In the genomic region with DNA sequence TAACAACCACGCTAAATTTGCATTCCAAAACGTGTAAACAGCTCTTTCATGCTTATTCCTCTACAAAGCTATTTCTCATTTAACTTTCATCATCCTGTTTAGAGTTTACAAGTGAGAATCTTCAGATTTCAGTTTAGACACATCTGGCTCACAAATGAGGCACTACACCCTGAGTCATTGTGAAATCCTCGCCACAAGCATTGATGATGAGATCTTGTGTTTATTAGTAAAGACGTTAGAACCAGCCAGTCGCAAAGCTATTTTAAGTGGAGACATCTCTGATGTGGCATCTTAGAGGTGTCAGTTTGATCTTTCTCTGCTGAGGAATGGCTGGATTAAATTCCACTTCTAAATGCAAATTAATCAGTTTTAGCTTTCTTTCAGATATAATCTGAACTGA, we compare ENCODE assay signal across 14 cellular contexts. TPM values are rescaled to one million over a fixed set of nuclear protein-coding genes. Genes with fewer than 3 reads are reported as not detected.
DNase-seq lines count a peak whose midpoint lies in the region; TF ChIP-seq lines count a peak whose summit lies in the region.
"Had no signal": no experiment of that assay in that cellular context is flagged by ENCODE, and none has a peak within 500 bp of the region (broad histone marks: within the 10 kb centered on the region; RNA-seq: fewer than 3 reads in every experiment).

No MANE protein-coding gene starts in this region.

- peaks cover 20% of the 10 kb centered on the region for H3K27me3 ChIP-seq in MG63
- H3K27me3 ChIP-seq: body of pancreas, right lobe of liver had no signal

- no peak overlapping the region for H3K27ac Mint-ChIP-seq in glutamatergic neuron (ENCODE audit: unreplicated experiment)
- H3K27ac Mint-ChIP-seq: activated T-cell treated with anti-CD3 and anti-CD28 coated beads, Interleukin-2, amount 50 U/mL, for 24 hours had no signal

- H3K4me1 Mint-ChIP-seq in glutamatergic neuron (ENCODE audit: low read depth, unreplicated experiment), result no peaks in the 10 kb centered on the region

- no peaks in the 10 kb centered on the region for H3K36me3 ChIP-seq in MG63
- H3K36me3 ChIP-seq: heart right ventricle, right lobe of liver had no signal

- H3K4me3 Mint-ChIP-seq in glutamatergic neuron (ENCODE audit: unreplicated experiment), result no peak overlapping the region
- H3K4me3 Mint-ChIP-seq: activated T-cell treated with anti-CD3 and anti-CD28 coated beads, Interleukin-2, amount 50 U/mL, for 24 hours had no signal

- H3K27me3 Mint-ChIP-seq in glutamatergic neuron (ENCODE audit: unreplicated experiment), result no peaks in the 10 kb centered on the region

- H3K4me3 ChIP-seq in MG63, result no peak overlapping the region
- no peak overlapping the region for H3K4me3 ChIP-seq in foreskin fibroblast (ENCODE audit: low read depth in 1 of 2, low read length in 2 of 2)
- H3K4me3 ChIP-seq: body of pancreas, heart right ventricle, right lobe of liver had no signal

- DNase-seq in AG20443 (ENCODE audit: low spot score), result peak; percentile 61
- DNase-seq in GM03348 (ENCODE audit: low spot score), result peak; percentile 50
- peak; percentile 6 for DNase-seq in MG63
- peak; percentile 55 to 83 for DNase-seq in foreskin fibroblast
- no peak for DNase-seq in caudate nucleus (lab: John Stamatoyannopoulos, UW)
- DNase-seq in glutamatergic neuron, result no peak
- no peak for DNase-seq in OCI-M2 (lab: John Stamatoyannopoulos, UW; ENCODE audit: unreplicated experiment)
- DNase-seq: activated T-cell treated with anti-CD3 and anti-CD28 coated beads, Interleukin-2, amount 50 U/mL, for 24 hours; body of pancreas; effector CD8-positive, alpha-beta T cell; heart right ventricle; Karpas-422; right lobe of liver; SIG-M5 had no signal

- H3K9me3 Mint-ChIP-seq in glutamatergic neuron (ENCODE audit: unreplicated experiment), result no peaks in the 10 kb centered on the region
- H3K9me3 Mint-ChIP-seq: activated T-cell treated with anti-CD3 and anti-CD28 coated beads, Interleukin-2, amount 50 U/mL, for 24 hours had no signal

- H3K9me3 ChIP-seq in MG63, result no peaks in the 10 kb centered on the region
- H3K9me3 ChIP-seq: body of pancreas, heart right ventricle had no signal

- no peak overlapping the region for H3K27ac ChIP-seq in caudate nucleus (ENCODE audit: low read depth, low read length)
- H3K27ac ChIP-seq: body of pancreas, heart right ventricle, right lobe of liver had no signal

- no peak for TF ChIP-seq CTCF in foreskin fibroblast (IDR thresholded peaks at IDR 0.05; ENCODE audit: low read depth, low read length)
- no peak for TF ChIP-seq CTCF in glutamatergic neuron (IDR thresholded peaks at IDR 0.05; ENCODE audit: partially characterized antibody, unreplicated experiment)

- no peaks in the 10 kb centered on the region for H3K36me3 Mint-ChIP-seq in glutamatergic neuron (ENCODE audit: unreplicated experiment)

RNA-seq across cellular contexts. Expression of gene ISM1, which starts 8.3 kb away (rescaled TPM):
- not detected in 2 replicates for total RNA-seq in MG63 (2014; rRNA removed; shearing (Covaris generic); ENCODE audit: low replicate concordance)
- 0.32 TPM for total RNA-seq in glutamatergic neuron (ENCODE audit: unreplicated experiment)

Comparison
In these comparisons a context has a peak if more than half of its experiments do, and no peak if none do; other contexts are left out.
1. DNase-seq: peak in AG20443 (single experiment), GM03348 (single experiment), MG63 (single experiment) and foreskin fibroblast (2 of 2); none in caudate nucleus (0 of 61), glutamatergic neuron (single experiment) and OCI-M2 (single experiment).